ENCODE assay signal across 8 cellular contexts in genomic region chr7:148262721-148263229, GRCh38.
DNase-seq lines count a peak whose midpoint lies in the region; ATAC-seq and TF ChIP-seq lines count a peak whose summit lies in the region.

No MANE protein-coding gene starts in this region.

- H3K27ac Mint-ChIP-seq in endothelial cell (ENCODE audit: unreplicated experiment) = no peak overlapping the region

- peak; percentile 91 for TF ChIP-seq CTCF in AG09309 (IDR thresholded peaks at IDR 0.05; ENCODE audit: control insufficient read depth, insufficient read depth, low read depth, low read length, missing control alignments)
- TF ChIP-seq CTCF in endothelial cell (IDR thresholded peaks at IDR 0.05; ENCODE audit: unreplicated experiment) = peak; percentile 97
- peak; percentile 91 for TF ChIP-seq CTCF in mucosa of descending colon (IDR thresholded peaks at IDR 0.05)

- H3K9me3 ChIP-seq in mucosa of descending colon = no peaks in the 10 kb centered on the region

- H3K4me1 ChIP-seq in mucosa of descending colon (ENCODE audit: low read depth) = no peaks in the 10 kb centered on the region

- ATAC-seq in GM18867 (IDR thresholded peaks at IDR 0.05; ENCODE audit: unreplicated experiment) = peak; percentile 79
- ATAC-seq in HG03159 (IDR thresholded peaks at IDR 0.05; ENCODE audit: unreplicated experiment) = peak; percentile 82
- peak; percentile 85 for ATAC-seq in mucosa of descending colon

- DNase-seq in AG09309 (ENCODE audit: low read depth) (no peak), NCI-H69 (lab: John Stamatoyannopoulos, UW) (peak; percentile 64), endothelial cell (ENCODE audit: low spot score) (peak; percentile 83), mucosa of descending colon (peak in 2 of 3 donors; percentile 74 to 81)
- DNase-seq in activated CD8-positive, alpha-beta memory T cell treated with anti-CD3 and anti-CD28 coated beads for 48 hours (ENCODE audit: low read depth in 2 of 3, low spot score in 2 of 3) = peak; percentile 14 to 56 (median 40)
- peak; percentile 24 to 43 for DNase-seq in stimulated activated CD8-positive, alpha-beta memory T cell treated with anti-CD3 and anti-CD28 coated beads, Interleukin-4, amount 100 ng/mL, for 4 hours (ENCODE audit: low read depth in 2 of 2, low spot score in 1 of 2)

- peaks cover 3% of the 10 kb centered on the region for H3K27me3 Mint-ChIP-seq in endothelial cell (ENCODE audit: unreplicated experiment)

- H3K4me3 ChIP-seq in AG09309 (ENCODE audit: control insufficient read depth, low read depth, low read length) (peak overlapping the region; percentile 33), mucosa of descending colon (no peak overlapping the region)

- H3K36me3 ChIP-seq in mucosa of descending colon (ENCODE audit: low read depth) = no peaks in the 10 kb centered on the region

- H3K4me1 Mint-ChIP-seq in endothelial cell (ENCODE audit: unreplicated experiment) = peaks cover 6% of the 10 kb centered on the region

- H3K9me3 Mint-ChIP-seq in endothelial cell (ENCODE audit: unreplicated experiment) = no peaks in the 10 kb centered on the region

- peak overlapping the region; percentile 75 for H3K4me3 Mint-ChIP-seq in endothelial cell (ENCODE audit: unreplicated experiment)

- no peaks in the 10 kb centered on the region for H3K36me3 Mint-ChIP-seq in endothelial cell (ENCODE audit: low read depth, unreplicated experiment)

- intact Hi-C loops in mucosa of descending colon (cut with DNase I, micrococcal nuclease) = loop anchor here in 1 of 2 donors (10.0 kb wide), 1 partner anchor 222 kb away; no protein-coding TSS in a partner anchor
